Comparison of ENCODE assay signal across 1 cellular context in genomic region chr1:220690140-220691038, GRCh38.
TF ChIP-seq lines count a peak whose summit lies in the region.

C1orf115 (plus strand) TSS chr1:220690363; CDS start chr1:220690403, 40 bp downstream.

TF ChIP-seq in HepG2, 621 proteins besides CTCF, POLR2A, EP300 and RAD21 (continued from another document and continues in another):
- no peak for TF ChIP-seq ZBTB49 (CRISPR knock-in tag; IDR thresholded peaks at IDR 0.05; ENCODE audit: borderline replicate concordance)
- TF ChIP-seq ZNF615 (CRISPR knock-in tag; IDR thresholded peaks at IDR 0.05; ENCODE audit: borderline replicate concordance), result no peak
- TF ChIP-seq BHLHE40 (IDR thresholded peaks at IDR 0.05; ENCODE audit: low read length), result peak; percentile 4; the same call in 1 of the 2 replicates
- TF ChIP-seq GABPA (IDR thresholded peaks at IDR 0.05; ENCODE audit: low read depth, low read length), result no peak
- TF ChIP-seq GABPA (CRISPR knock-in tag; IDR thresholded peaks at IDR 0.05; ENCODE audit: low read depth), result no peak
- TF ChIP-seq NR1H2 (CRISPR knock-in tag; IDR thresholded peaks at IDR 0.05; ENCODE audit: borderline replicate concordance, low read depth), result peak; percentile 27; the same call in 1 of the 2 replicates
- TF ChIP-seq ZNF749 (CRISPR knock-in tag; IDR thresholded peaks at IDR 0.05; ENCODE audit: borderline replicate concordance), result peak; percentile 69; the same call in 1 of the 2 replicates
- TF ChIP-seq TARDBP (CRISPR knock-in tag; IDR thresholded peaks at IDR 0.05), result peak; percentile 53; the same call in 1 of the 2 replicates
- TF ChIP-seq ZFP36L2 (CRISPR knock-in tag; IDR thresholded peaks at IDR 0.05), result no peak
- peak; percentile 82; the same call in 1 of the 2 replicates for TF ChIP-seq NFKB2 (CRISPR knock-in tag; IDR thresholded peaks at IDR 0.05; ENCODE audit: borderline replicate concordance)
- peak; percentile 31; the same call in 1 of the 2 replicates for TF ChIP-seq TFDP1 (CRISPR knock-in tag; IDR thresholded peaks at IDR 0.05; ENCODE audit: borderline replicate concordance)
- no peak for TF ChIP-seq ZNF143 (CRISPR knock-in tag; IDR thresholded peaks at IDR 0.05)
- no peak for TF ChIP-seq NR2F6 (IDR thresholded peaks at IDR 0.05)
- TF ChIP-seq NR2F6 (CRISPR knock-in tag; IDR thresholded peaks at IDR 0.05), result peak; percentile 48; the same call in 1 of the 2 replicates
- no peak for TF ChIP-seq ZUFSP (CRISPR knock-in tag; IDR thresholded peaks at IDR 0.05; ENCODE audit: borderline replicate concordance)
- peak; percentile 66 for TF ChIP-seq IKZF5 (CRISPR knock-in tag; IDR thresholded peaks at IDR 0.05)
- TF ChIP-seq ZBTB3 (CRISPR knock-in tag; IDR thresholded peaks at IDR 0.05; ENCODE audit: borderline replicate concordance, low read depth), result no peak
- peak; percentile 80 for TF ChIP-seq POLR2AphosphoS5 (IDR thresholded peaks at IDR 0.05; ENCODE audit: low read depth, low read length)
- peak; percentile 66; the same call in 1 of the 2 replicates for TF ChIP-seq ETV5 (CRISPR knock-in tag; IDR thresholded peaks at IDR 0.05; ENCODE audit: borderline replicate concordance)
- TF ChIP-seq RFX5 (IDR thresholded peaks at IDR 0.05; ENCODE audit: low read depth, low read length), result no peak
- no peak for TF ChIP-seq CHD4 (IDR thresholded peaks at IDR 0.05; ENCODE audit: borderline replicate concordance, low read length)
- peak; percentile 71 for TF ChIP-seq ISL2 (CRISPR knock-in tag; IDR thresholded peaks at IDR 0.05)
- TF ChIP-seq ZNF746 (CRISPR knock-in tag; IDR thresholded peaks at IDR 0.05), result no peak
- TF ChIP-seq FUBP1 (CRISPR knock-in tag; IDR thresholded peaks at IDR 0.05; ENCODE audit: borderline replicate concordance), result no peak
- no peak for TF ChIP-seq ZNF3 (CRISPR knock-in tag; IDR thresholded peaks at IDR 0.05)
- no peak for TF ChIP-seq AKNA (CRISPR knock-in tag; IDR thresholded peaks at IDR 0.05; ENCODE audit: borderline replicate concordance)
- TF ChIP-seq ZNF83 (CRISPR knock-in tag; IDR thresholded peaks at IDR 0.05; ENCODE audit: borderline replicate concordance), result no peak
- no peak; the same call in 1 of the 2 replicates for TF ChIP-seq ZNF333 (CRISPR knock-in tag; IDR thresholded peaks at IDR 0.05; ENCODE audit: borderline replicate concordance)
- TF ChIP-seq MAZ (IDR thresholded peaks at IDR 0.05; ENCODE audit: borderline replicate concordance, low read depth, low read length), result peak; percentile 97
- peak; percentile 98 for TF ChIP-seq MAZ (CRISPR knock-in tag; IDR thresholded peaks at IDR 0.05; ENCODE audit: low read depth)
- peak; percentile 51; the same call in 1 of the 2 replicates for TF ChIP-seq ZBTB33 (CRISPR knock-in tag; IDR thresholded peaks at IDR 0.05)
- no peak for TF ChIP-seq ZNF207 (IDR thresholded peaks at IDR 0.05; ENCODE audit: borderline replicate concordance)
- TF ChIP-seq ZNF180 (CRISPR knock-in tag; IDR thresholded peaks at IDR 0.05; ENCODE audit: borderline replicate concordance, low read depth), result no peak
- TF ChIP-seq ZNF235 (CRISPR knock-in tag; IDR thresholded peaks at IDR 0.05; ENCODE audit: borderline replicate concordance), result no peak
- peak; percentile 93 for TF ChIP-seq REL (CRISPR knock-in tag; conservative IDR thresholded peaks at IDR 0.05)
- TF ChIP-seq SIX4 (CRISPR knock-in tag; IDR thresholded peaks at IDR 0.05), result peak; percentile 29; the same call in 1 of the 2 replicates
- TF ChIP-seq ZNF567 (CRISPR knock-in tag; IDR thresholded peaks at IDR 0.05; ENCODE audit: borderline replicate concordance), result no peak
- TF ChIP-seq FOSL1 (CRISPR knock-in tag; IDR thresholded peaks at IDR 0.05; ENCODE audit: borderline replicate concordance), result no peak
- TF ChIP-seq ZNF383 (CRISPR knock-in tag; IDR thresholded peaks at IDR 0.05; ENCODE audit: borderline replicate concordance), result no peak
- TF ChIP-seq ELF3 (CRISPR knock-in tag; IDR thresholded peaks at IDR 0.05), result peak; percentile 53; the same call in 1 of the 2 replicates
- TF ChIP-seq ZNF225 (CRISPR knock-in tag; IDR thresholded peaks at IDR 0.05), result peak; percentile 55; the same call in 1 of the 2 replicates
- TF ChIP-seq HOXA3 (CRISPR knock-in tag; IDR thresholded peaks at IDR 0.05), result peak; percentile 79
- peak; percentile 50 for TF ChIP-seq MEIS2 (CRISPR knock-in tag; IDR thresholded peaks at IDR 0.05)
- 0 out of 2 replicates have a peak, but pooled peaks have one; percentile 41 for TF ChIP-seq GZF1 (CRISPR knock-in tag; IDR thresholded peaks at IDR 0.05)
- no peak for TF ChIP-seq MZF1 (CRISPR knock-in tag; IDR thresholded peaks at IDR 0.05; ENCODE audit: borderline replicate concordance)
- TF ChIP-seq EED (CRISPR knock-in tag; IDR thresholded peaks at IDR 0.05), result no peak
- TF ChIP-seq ZNF552 (CRISPR knock-in tag; IDR thresholded peaks at IDR 0.05; ENCODE audit: borderline replicate concordance), result no peak
- peak; percentile 87 for TF ChIP-seq ZXDC (CRISPR knock-in tag; IDR thresholded peaks at IDR 0.05)
- no peak for TF ChIP-seq ZIK1 (CRISPR knock-in tag; IDR thresholded peaks at IDR 0.05; ENCODE audit: borderline replicate concordance, low read depth)
- peak; percentile 65 for TF ChIP-seq ARNT2 (CRISPR knock-in tag; IDR thresholded peaks at IDR 0.05; ENCODE audit: low read depth)
